Comparison of ENCODE assay signal across 1 cellular context in genomic region chr9:6671416-6671815, GRCh38.
A peak's percentile ranks its signal among the peaks of the same experiment; 100 is the strongest.
TF ChIP-seq lines count a peak whose summit lies in the region.

No MANE protein-coding gene starts in this region.

TF ChIP-seq in liver, 16 proteins besides CTCF, POLR2A, EP300 and RAD21:
- TF ChIP-seq FOXA2 (IDR thresholded peaks at IDR 0.05) (no peak), RXRA (IDR thresholded peaks at IDR 0.05) (peak; percentile 28 to 51), SP1 (IDR thresholded peaks at IDR 0.05) (peak; percentile 40), HNF4A (conservative IDR thresholded peaks at IDR 0.05) (peak; percentile 66 to 67)
